In genomic region chr1:200888349-200888838, GRCh38 we compare ENCODE assay signal across 9 cellular contexts. TPM values are rescaled to one million over a fixed set of nuclear protein-coding genes. Genes with fewer than 3 reads are reported as not detected.
A peak's percentile ranks its signal among the peaks of the same experiment; 100 is the strongest.
DNase-seq lines count a peak whose midpoint lies in the region; ATAC-seq and TF ChIP-seq lines count a peak whose summit lies in the region.
"Had no signal": no experiment of that assay in that cellular context is flagged by ENCODE, and none has a peak within 500 bp of the region (broad histone marks: within the 10 kb centered on the region; RNA-seq: fewer than 3 reads in every experiment).

No MANE protein-coding gene starts in this region.

- no peak overlapping the region for H2AFZ ChIP-seq in mammary epithelial cell (ENCODE audit: low read depth, low read length)

- ATAC-seq in HG03097 (IDR thresholded peaks at IDR 0.05; ENCODE audit: low FRiP score, unreplicated experiment) = peak; percentile 92

- dilution Hi-C loops in mammary epithelial cell (cut with HindIII; ENCODE audit: low sequenced_read_pairs) = no loop called here

- 87% methylated on average over 4 of the region's 7 CpGs for WGBS in mammary epithelial cell (ENCODE audit: low coverage, missing lambda C conversion rate)

- no peak overlapping the region for H3K4me3 ChIP-seq in mammary epithelial cell (replicated peaks in 1 of 3; ENCODE audit: insufficient read depth in 1 of 3, low read depth in 2 of 3, low read length in 3 of 3)

- no peak for TF ChIP-seq CTCF in mammary epithelial cell (conservative IDR thresholded peaks at IDR 0.05 in 1 of 2, IDR thresholded peaks at IDR 0.05 in 1 of 2; ENCODE audit: extremely low read depth in 1 of 2, insufficient read depth in 1 of 2, low read depth in 1 of 2, low read length in 2 of 2)

- in situ Hi-C loops in mammary epithelial cell (cut with MboI; ENCODE audit: low sequenced_read_pairs in 2 of 2) = no loop called here
- in situ Hi-C loops in G401 (cut with HindIII; ENCODE audit: low sequenced_read_pairs) = no loop called here

- no TSS peak for BruUV-seq in mammary epithelial cell (replicated peaks; lab: Mats Ljungman, UMichigan)

- no peaks in the 10 kb centered on the region for H3K27me3 ChIP-seq in mammary epithelial cell (ENCODE audit: insufficient read depth, low read length)

- H3K9me3 ChIP-seq in mammary epithelial cell (replicated peaks; ENCODE audit: insufficient read depth, low read length) = no peaks in the 10 kb centered on the region

- no peak overlapping the region for H3K27ac ChIP-seq in mammary epithelial cell (ENCODE audit: insufficient read depth, low read depth, low read length)

- intact Hi-C loops in mammary epithelial cell (cut with micrococcal nuclease) = no loop called here

- no peaks in the 10 kb centered on the region for H3K36me3 ChIP-seq in mammary epithelial cell (ENCODE audit: insufficient read depth, low read length)

- H3K4me2 ChIP-seq in mammary epithelial cell (ENCODE audit: insufficient read depth, low read depth, low read length) = no peak overlapping the region

- peak; percentile 69 for DNase-seq in activated naive CD4-positive, alpha-beta T cell treated with Interleukin-2 at 50 U/mL for 16 hours
- no peak for DNase-seq in activated naive CD4-positive, alpha-beta T cell treated with anti-CD3 and anti-CD28 coated beads, Interleukin-2, amount 50 U/mL, for 16 hours
- DNase-seq in SW480 (ENCODE audit: low spot score) (peak; percentile 78), mammary epithelial cell (peak; percentile 74), hypothalamus (lab: John Stamatoyannopoulos, UW) (no peak), G401 (ENCODE audit: low spot score) (no peak)
- DNase-seq in stimulated activated CD8-positive, alpha-beta memory T cell treated with anti-CD3 and anti-CD28 coated beads, Interleukin-15, amount 100 ng/mL, for 4 hours (ENCODE audit: low read depth in 2 of 2) = peak; percentile 48 to 50

- H4K20me1 ChIP-seq in mammary epithelial cell (ENCODE audit: insufficient read depth, low read length) = no peaks in the 10 kb centered on the region

- H3K79me2 ChIP-seq in mammary epithelial cell (ENCODE audit: insufficient read depth, low read length) = no peaks in the 10 kb centered on the region

- no peak overlapping the region for H3K9ac ChIP-seq in mammary epithelial cell (ENCODE audit: insufficient read depth, low read length)

- peaks cover 30% of the 10 kb centered on the region for H3K4me1 ChIP-seq in mammary epithelial cell (ENCODE audit: insufficient read depth, low read length)

- CTCF ChIA-PET in mammary epithelial cell (lab: Charles Lee; ENCODE audit: low non-redundant PET) = no interaction called here

RNA-seq across cellular contexts. Expression of gene INAVA, which starts 6.3 kb away (rescaled TPM):
- total RNA-seq in mammary epithelial cell = 10 to 100 TPM; 26.5 to 27.2 TPM
- polyA plus RNA-seq in mammary epithelial cell = 11.4 TPM
- 17.4 TPM for polyA minus RNA-seq in mammary epithelial cell
- 39.3 and 54.7 TPM in 2 replicates for total RNA-seq in G401 (2014; rRNA removed; shearing (Covaris generic))

RNA-seq across cellular contexts. Expression of gene GPR25, which starts 15.6 kb away (rescaled TPM):
- not detected for total RNA-seq in mammary epithelial cell
- not detected for polyA plus RNA-seq in mammary epithelial cell
- polyA minus RNA-seq in mammary epithelial cell = not detected
- total RNA-seq in G401 (2014; rRNA removed; shearing (Covaris generic)) = not detected in 2 replicates
- polyA plus RNA-seq: AG04450 had no signal

Comparison
In these comparisons a context has a peak if more than half of its experiments do, and no peak if none do; other contexts are left out.
1. DNase-seq: peak in activated naive CD4-positive, alpha-beta T cell treated with Interleukin-2 at 50 U/mL for 16 hours (single experiment), SW480 (single experiment), mammary epithelial cell (single experiment) and stimulated activated CD8-positive, alpha-beta memory T cell treated with anti-CD3 and anti-CD28 coated beads, Interleukin-15, amount 100 ng/mL, for 4 hours (2 of 2); none in activated naive CD4-positive, alpha-beta T cell treated with anti-CD3 and anti-CD28 coated beads, Interleukin-2, amount 50 U/mL, for 16 hours (single experiment), hypothalamus (0 of 51) and G401 (single experiment).